ENCODE assay signal across 1 cellular context in genomic region chr3:45987368-45988099, GRCh38.
TF ChIP-seq lines count a peak whose summit lies in the region.

No MANE protein-coding gene starts in this region.

TF ChIP-seq in SK-N-SH treated with all-trans-retinoic acid at 6 μM for 48 hours, 23 proteins besides CTCF, POLR2A, EP300 and RAD21 (continued from another document):
- TF ChIP-seq TSHZ2 (CRISPR knock-in tag; IDR thresholded peaks at IDR 0.05) (no peak), ZC3H10 (CRISPR knock-in tag; IDR thresholded peaks at IDR 0.05) (no peak), PATZ1 (CRISPR knock-in tag; IDR thresholded peaks at IDR 0.05; ENCODE audit: borderline replicate concordance) (no peak)
